ENCODE assay signal across 1 cellular context in genomic region chr10:92592761-92593552, GRCh38.
TF ChIP-seq lines count a peak whose summit lies in the region.

Gene KIF11, plus strand, starts transcription at chr10:92593130. Its CDS starts 246 bp downstream, at chr10:92593376.

TF ChIP-seq in H1, 55 proteins besides CTCF, POLR2A, EP300 and RAD21 (continued from another document):
- TF ChIP-seq CHD7 (IDR thresholded peaks at IDR 0.05; ENCODE audit: insufficient replicate concordance, low read length) (no peak), JUN (IDR thresholded peaks at IDR 0.05; ENCODE audit: low read depth, low read length) (no peak), SRF (IDR thresholded peaks at IDR 0.05; ENCODE audit: low read depth, low read length) (no peak), E2F6 (IDR thresholded peaks at IDR 0.05) (no peak), USF2 (IDR thresholded peaks at IDR 0.05; ENCODE audit: low read length) (no peak), CTBP2 (IDR thresholded peaks at IDR 0.05; ENCODE audit: borderline replicate concordance, insufficient read depth, insufficient read length, low read length) (no peak), CEBPB (IDR thresholded peaks at IDR 0.05; ENCODE audit: low read depth, low read length) (no peak), TAF7 (optimal IDR thresholded peaks at IDR 0.05; ENCODE audit: borderline replicate concordance, low read depth, low read length) (peak; percentile 87), NRF1 (IDR thresholded peaks at IDR 0.05; ENCODE audit: low read depth, low read length) (no peak), YY1 (IDR thresholded peaks at IDR 0.05; ENCODE audit: low read depth, low read length) (peak; percentile 84), ZNF274 (IDR thresholded peaks at IDR 0.05; ENCODE audit: borderline replicate concordance, extremely low read depth, low read length) (no peak), BRCA1 (IDR thresholded peaks at IDR 0.05; ENCODE audit: low read depth, low read length) (no peak), POU5F1 (IDR thresholded peaks at IDR 0.05; ENCODE audit: low read depth, low read length) (no peak), EGR1 (IDR thresholded peaks at IDR 0.05; ENCODE audit: borderline replicate concordance, low read depth, low read length) (no peak), KDM5A (IDR thresholded peaks at IDR 0.05; ENCODE audit: low read length) (0 out of 2 replicates have a peak, but pooled peaks have one; percentile 58), SIRT6 (IDR thresholded peaks at IDR 0.05; ENCODE audit: low read length) (no peak), POLR2AphosphoS5 (IDR thresholded peaks at IDR 0.05; ENCODE audit: low read depth, low read length) (peak; percentile 77; the same call in 1 of the 2 replicates), RNF2 (IDR thresholded peaks at IDR 0.05; ENCODE audit: borderline replicate concordance, low read depth, low read length, missing control alignments, poor library complexity, severe bottlenecking) (no peak), TCF12 (IDR thresholded peaks at IDR 0.05; ENCODE audit: low read depth, low read length) (no peak), TAF1 (IDR thresholded peaks at IDR 0.05; ENCODE audit: low read depth, low read length) (peak; percentile 84), MAX (IDR thresholded peaks at IDR 0.05) (peak; percentile 61; the same call in 1 of the 2 replicates), SIN3A (conservative IDR thresholded peaks at IDR 0.05 in 1 of 2, IDR thresholded peaks at IDR 0.05 in 1 of 2; ENCODE audit: low read depth in 1 of 2, low read length in 2 of 2) (peak; percentile 68 to 96), SP4 (IDR thresholded peaks at IDR 0.05; ENCODE audit: low read length) (0 out of 2 replicates have a peak, but pooled peaks have one; percentile 18), KDM1A (IDR thresholded peaks at IDR 0.05; ENCODE audit: borderline replicate concordance, low read length) (no peak), ATF2 (IDR thresholded peaks at IDR 0.05; ENCODE audit: low read length) (0 out of 2 replicates have a peak, but pooled peaks have one; percentile 47), JUND (IDR thresholded peaks at IDR 0.05; ENCODE audit: low read length) (no peak), FOSL1 (IDR thresholded peaks at IDR 0.05; ENCODE audit: insufficient read depth, low read depth, low read length) (no peak), RBBP5 (IDR thresholded peaks at IDR 0.05; ENCODE audit: borderline replicate concordance, low read depth, low read length) (no peak), SIX5 (IDR thresholded peaks at IDR 0.05; ENCODE audit: low read depth, low read length) (no peak), SUZ12 (IDR thresholded peaks at IDR 0.05; ENCODE audit: low read length) (no peak), TEAD4 (IDR thresholded peaks at IDR 0.05; ENCODE audit: low read depth, low read length) (no peak), CHD2 (IDR thresholded peaks at IDR 0.05; ENCODE audit: low read length) (no peak; the same call in 1 of the 2 replicates), RFX5 (IDR thresholded peaks at IDR 0.05; ENCODE audit: borderline replicate concordance, low read depth, low read length) (no peak), TBP (IDR thresholded peaks at IDR 0.05; ENCODE audit: low read depth, low read length) (peak; percentile 74)
